In genomic region chr13:46480131-46480530, GRCh38 we compare ENCODE assay signal across 19 cellular contexts.
DNase-seq lines count a peak whose midpoint lies in the region.
"Had no signal": no experiment of that assay in that cellular context is flagged by ENCODE, and none has a peak within 500 bp of the region (broad histone marks: within the 10 kb centered on the region; RNA-seq: fewer than 3 reads in every experiment).

No MANE protein-coding gene starts in this region.

- H4K5ac ChIP-seq in mesendoderm (ENCODE audit: low read length): no peak overlapping the region

- no peak overlapping the region for H4K8ac ChIP-seq in mesendoderm (ENCODE audit: low read depth, low read length)

- H3K4me3 ChIP-seq in mesendoderm (ENCODE audit: low read length): no peak overlapping the region
- H3K4me3 ChIP-seq: BLaER1, GM12878 had no signal

- H2BK15ac ChIP-seq in mesendoderm (replicated peaks; ENCODE audit: low read depth): no peak overlapping the region

- H3K27me3 ChIP-seq in mesendoderm (ENCODE audit: insufficient read depth, low read length, poor library complexity): no peaks in the 10 kb centered on the region
- H3K27me3 ChIP-seq: BE2C, BLaER1 had no signal

- no peak overlapping the region for H3K4me2 ChIP-seq in mesendoderm (ENCODE audit: low read length)
- H3K4me2 ChIP-seq: BLaER1 had no signal

- DNase-seq in ELF-1 (ENCODE audit: low read depth, low spot score) (peak; percentile 54), RPMI7951 (ENCODE audit: low read depth) (peak; percentile 13), mesendoderm (peak; percentile 42), iPS-NIHi11 (ENCODE audit: low spot score) (no peak), NCI-H524 (lab: John Stamatoyannopoulos, UW) (no peak), H4 (ENCODE audit: low spot score) (no peak), NCI-H526 (lab: John Stamatoyannopoulos, UW) (no peak)
- DNase-seq: 8988T; ACHN; BE2C; C1 segment of cervical spinal cord; Caco-2; Calu3; CD4-positive, alpha-beta T cell; CD8-positive, alpha-beta T cell; DMS79 treated with DMSO at 0.1 percent for 48 hours; GDM1 had no signal

- no CpG with 5 or more reads among the region's 5 CpGs for WGBS in mesendoderm (ENCODE audit: extremely low coverage, insufficient coverage, low lambda C conversion rate)

- H3K23ac ChIP-seq in mesendoderm (ENCODE audit: low read length): no peak overlapping the region

- H2AK5ac ChIP-seq in mesendoderm (ENCODE audit: low read length): no peak overlapping the region

- H3K18ac ChIP-seq in mesendoderm (ENCODE audit: low read length): no peak overlapping the region

- no peaks in the 10 kb centered on the region for H3K4me1 ChIP-seq in mesendoderm (ENCODE audit: control insufficient read depth, low read depth, low read length)
- H3K4me1 ChIP-seq: BE2C, BLaER1 had no signal

- H3K9ac ChIP-seq in mesendoderm (ENCODE audit: low read length): no peak overlapping the region
- H3K9ac ChIP-seq: BLaER1 had no signal

- no peaks in the 10 kb centered on the region for H3K79me1 ChIP-seq in mesendoderm (ENCODE audit: low read length)

- H3K56ac ChIP-seq in mesendoderm (ENCODE audit: low read length): peak overlapping the region; percentile 27

- no peaks in the 10 kb centered on the region for H3K79me2 ChIP-seq in mesendoderm (ENCODE audit: control insufficient read depth, insufficient read depth, low read length)

- peak overlapping the region; percentile 16 for H3K27ac ChIP-seq in mesendoderm (ENCODE audit: low read depth, low read length)
- H3K27ac ChIP-seq: BLaER1 had no signal

- no peak overlapping the region for H3K4ac ChIP-seq in mesendoderm (ENCODE audit: low read depth, low read length)

- H2BK5ac ChIP-seq in mesendoderm (ENCODE audit: low read length): no peak overlapping the region

- H3K36me3 ChIP-seq in mesendoderm (ENCODE audit: control insufficient read depth, insufficient read depth, low read length): no peaks in the 10 kb centered on the region
- H3K36me3 ChIP-seq: BE2C, BLaER1 had no signal

- H2BK120ac ChIP-seq in mesendoderm (ENCODE audit: low read depth, low read length): peak overlapping the region; percentile 15

Comparison
In these comparisons a context has a peak if more than half of its experiments do, and no peak if none do; other contexts are left out.
1. DNase-seq: peak in ELF-1 (single experiment), RPMI7951 (single experiment) and mesendoderm (single experiment); none in iPS-NIHi11 (single experiment), NCI-H524 (0 of 2), H4 (single experiment) and NCI-H526 (0 of 2).